1 cellular context compared by ENCODE assay signal in the genomic region with DNA sequence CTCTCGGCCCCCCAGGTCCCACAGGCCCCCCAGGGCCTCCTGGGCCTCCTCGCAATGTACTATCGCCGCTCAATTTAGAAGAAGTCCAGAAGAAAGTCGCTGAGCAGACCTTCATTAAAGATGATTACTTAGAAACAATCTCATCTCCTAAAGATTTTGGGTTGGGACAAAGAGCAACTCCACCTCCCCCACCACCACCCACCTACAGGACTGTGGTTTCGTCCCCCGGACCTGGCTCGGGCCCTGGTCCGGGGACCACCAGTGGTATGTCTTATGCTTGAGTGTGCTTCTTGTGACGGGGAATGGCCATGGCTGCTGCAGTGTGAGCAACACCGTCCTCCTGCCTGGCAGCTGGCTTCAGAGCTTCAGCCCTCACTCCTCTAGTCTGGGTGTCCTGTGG.
TF ChIP-seq lines count a peak whose summit lies in the region.

No MANE protein-coding gene starts in this region.

TF ChIP-seq in H1, 55 proteins besides CTCF, POLR2A, EP300 and RAD21:
- no peak for TF ChIP-seq RBBP5 (IDR thresholded peaks at IDR 0.05; ENCODE audit: borderline replicate concordance, low read depth, low read length)
TF ChIP-seq in H1: peak in this region for 0.
